ENCODE assay signal across 11 cellular contexts in the genomic region with DNA sequence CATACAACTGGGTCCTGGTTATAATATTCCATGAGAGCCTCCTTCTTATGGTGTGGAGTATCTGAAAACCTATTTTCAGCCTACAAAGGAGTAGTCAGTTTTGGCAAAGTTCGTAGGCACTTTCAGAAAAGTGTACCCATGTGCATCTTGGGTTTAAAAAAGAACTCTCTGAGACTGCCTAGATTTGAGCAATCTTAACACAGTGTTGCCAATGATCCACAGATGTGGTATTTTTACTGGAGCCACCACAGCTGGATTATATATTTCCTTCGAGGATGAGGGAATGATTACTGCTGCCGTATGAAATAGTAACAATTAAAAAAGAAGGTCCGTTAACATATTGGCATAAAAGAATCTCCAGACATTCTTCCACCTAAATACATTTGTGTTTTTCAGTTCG. TPM values are rescaled to one million over a fixed set of nuclear protein-coding genes. Genes with fewer than 3 reads are reported as not detected.
A peak's percentile ranks its signal among the peaks of the same experiment; 100 is the strongest.
DNase-seq lines count a peak whose midpoint lies in the region; ATAC-seq, FAIRE-seq and TF ChIP-seq lines count a peak whose summit lies in the region.
"Had no signal": no experiment of that assay in that cellular context is flagged by ENCODE, and none has a peak within 500 bp of the region (broad histone marks: within the 10 kb centered on the region; RNA-seq: fewer than 3 reads in every experiment).

No MANE protein-coding gene starts in this region.

- H3K9me3 ChIP-seq in A549 = no peaks in the 10 kb centered on the region
- no peaks in the 10 kb centered on the region for H3K9me3 ChIP-seq in neural cell (ENCODE audit: low read length)
- no peaks in the 10 kb centered on the region for H3K9me3 ChIP-seq in Karpas-422 (ENCODE audit: low read length)

- H3K9ac ChIP-seq in neural cell (ENCODE audit: low read length) (peak overlapping the region; percentile 61), Karpas-422 (ENCODE audit: low read length) (no peak overlapping the region)

- 54% methylated on average over 5 of the region's 5 CpGs for WGBS in A549 (ENCODE audit: missing lambda C conversion rate)

- CTCF ChIA-PET in A549 (lab: Yijun Ruan, JAX) = interaction anchor here (1.5 kb wide), 1 partner anchor 207 kb away, joined by 7 read pairs; no protein-coding TSS in a partner anchor

- DNase-seq in A549 (ENCODE audit: low read depth in 1 of 2, low spot score in 1 of 2) = no peak
- DNase-seq in foreskin fibroblast = peak; percentile 33 to 69
- no peak for DNase-seq in SIG-M5 (lab: John Stamatoyannopoulos, UW)
- DNase-seq in DMS53 (lab: John Stamatoyannopoulos, UW) = no peak
- DNase-seq in Karpas-422 = no peak
- no peak for DNase-seq in activated effector memory CD4-positive, alpha-beta T cell treated with anti-CD3 and anti-CD28 coated beads, Interleukin-2, amount 50 U/mL, for 16 hours
- DNase-seq: activated CD4-positive, alpha-beta T cell treated with anti-CD3 and anti-CD28 coated beads, Interleukin-2, amount 50 U/mL, for 1 hour; amniotic stem cell had no signal

- 0 out of 3 replicates have a peak, but pooled peaks cover 3% of the 10 kb centered on the region for H3K4me1 ChIP-seq in A549
- H3K4me1 ChIP-seq in Karpas-422 (ENCODE audit: low read length) = no peaks in the 10 kb centered on the region

- POLR2A ChIA-PET in A549 (lab: Yijun Ruan, JAX) = no interaction called here

- TF ChIP-seq CTCF in A549 (IDR thresholded peaks at IDR 0.05) (no peak), foreskin fibroblast (IDR thresholded peaks at IDR 0.05; ENCODE audit: low read depth, low read length) (no peak), neural cell (IDR thresholded peaks at IDR 0.05; ENCODE audit: poor library complexity, severe bottlenecking) (no peak)

- TF ChIP-seq RAD21 in A549 (conservative IDR thresholded peaks at IDR 0.05 in 1 of 2, IDR thresholded peaks at IDR 0.05 in 1 of 2) (no peak), neural cell (conservative IDR thresholded peaks at IDR 0.05) (no peak)

- H3K79me2 ChIP-seq in neural cell (replicated peaks; ENCODE audit: insufficient read depth, low read length) (no peaks in the 10 kb centered on the region), Karpas-422 (ENCODE audit: low read length) (no peaks in the 10 kb centered on the region)

- H3K9me2 ChIP-seq in neural cell (ENCODE audit: insufficient read depth, low read length) (no peaks in the 10 kb centered on the region), Karpas-422 (replicated peaks; ENCODE audit: insufficient read depth, low read length) (no peaks in the 10 kb centered on the region)

- no peak for TF ChIP-seq EP300 in A549 (IDR thresholded peaks at IDR 0.05)
- no peak for TF ChIP-seq EP300 in neural cell (conservative IDR thresholded peaks at IDR 0.05; ENCODE audit: poor library complexity, severe bottlenecking)

- H3K4me2 ChIP-seq in A549 = peak overlapping the region; percentile 100
- peak overlapping the region; percentile 82 for H3K4me2 ChIP-seq in neural cell (ENCODE audit: low read length)
- no peak overlapping the region for H3K4me2 ChIP-seq in Karpas-422 (ENCODE audit: low read depth, low read length, poor library complexity, severe bottlenecking)

- H3K36me3 ChIP-seq in neural cell (ENCODE audit: insufficient read depth, low read length) (no peaks in the 10 kb centered on the region), Karpas-422 (ENCODE audit: insufficient read depth, low read length) (no peaks in the 10 kb centered on the region)

- no peak for FAIRE-seq in A549 (lab: Jason Lieb, UNC)

- no peak for ATAC-seq in A549
- ATAC-seq in SK-N-SH treated with all-trans-retinoic acid at 6 μM for 48 hours = peak; percentile 25

- H3K4me3 ChIP-seq in A549 (no peak overlapping the region; the same call in 2 of the 3 replicates), foreskin fibroblast (ENCODE audit: low read depth in 1 of 2, low read length in 2 of 2) (peak overlapping the region; percentile 83), neural cell (ENCODE audit: low read length) (peak overlapping the region; percentile 74), Karpas-422 (ENCODE audit: low read length) (no peak overlapping the region)

- H4K20me1 ChIP-seq in neural cell (ENCODE audit: insufficient read depth) (no peaks in the 10 kb centered on the region), Karpas-422 (ENCODE audit: insufficient read depth, low read depth, low read length) (no peaks in the 10 kb centered on the region; the same call in 1 of the 2 replicates)

- H3K27me3 ChIP-seq in neural cell (ENCODE audit: insufficient read depth, low read depth, low read length) = peaks cover 7% of the 10 kb centered on the region
- H3K27me3 ChIP-seq in Karpas-422 (ENCODE audit: low read length) = no peaks in the 10 kb centered on the region

- no peak for TF ChIP-seq POLR2A in A549 (IDR thresholded peaks at IDR 0.05; ENCODE audit: low read length)

- H2AFZ ChIP-seq in neural cell (ENCODE audit: low read depth, low read length) (no peak overlapping the region), Karpas-422 (ENCODE audit: low read length) (no peak overlapping the region)

- H3F3A ChIP-seq in neural cell (ENCODE audit: insufficient read depth, low read length, poor library complexity, severe bottlenecking) = no peaks in the 10 kb centered on the region

- H3K27ac ChIP-seq in A549 = no peak overlapping the region
- no peak overlapping the region for H3K27ac ChIP-seq in neural cell (ENCODE audit: low read length)
- H3K27ac ChIP-seq in Karpas-422 (ENCODE audit: low read length) = no peak overlapping the region

TF ChIP-seq in A549, 52 proteins besides CTCF, POLR2A, EP300 and RAD21 (continues in another document):
- TF ChIP-seq ATOH8 (CRISPR knock-in tag; IDR thresholded peaks at IDR 0.05; ENCODE audit: low read depth) = no peak
- no peak for TF ChIP-seq HOXB13 (CRISPR knock-in tag; IDR thresholded peaks at IDR 0.05; ENCODE audit: low read depth)
- TF ChIP-seq HOXB5 (CRISPR knock-in tag; IDR thresholded peaks at IDR 0.05) = no peak
- TF ChIP-seq, protein P1, sequence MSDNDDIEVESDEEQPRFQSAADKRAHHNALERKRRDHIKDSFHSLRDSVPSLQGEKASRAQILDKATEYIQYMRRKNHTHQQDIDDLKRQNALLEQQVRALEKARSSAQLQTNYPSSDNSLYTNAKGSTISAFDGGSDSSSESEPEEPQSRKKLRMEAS (IDR thresholded peaks at IDR 0.05) = no peak

TF ChIP-seq in SK-N-SH treated with all-trans-retinoic acid at 6 μM for 48 hours, 23 proteins besides CTCF, POLR2A, EP300 and RAD21 (continues in another document):
- TF ChIP-seq ESRRG (CRISPR knock-in tag; IDR thresholded peaks at IDR 0.05) (no peak), GLIS3 (CRISPR knock-in tag; IDR thresholded peaks at IDR 0.05) (no peak), ZNF70 (CRISPR knock-in tag; IDR thresholded peaks at IDR 0.05) (no peak), ZNF8 (CRISPR knock-in tag; IDR thresholded peaks at IDR 0.05) (no peak)

TF ChIP-seq in neural cell, 6 proteins besides CTCF, POLR2A, EP300 and RAD21:
- TF ChIP-seq MXI1 (conservative IDR thresholded peaks at IDR 0.05; ENCODE audit: poor library complexity, severe bottlenecking) (no peak), TAF1 (IDR thresholded peaks at IDR 0.05; ENCODE audit: low read depth) (no peak), POLR2AphosphoS5 (IDR thresholded peaks at IDR 0.05) (no peak), SMC3 (conservative IDR thresholded peaks at IDR 0.05; ENCODE audit: poor library complexity) (no peak), REST (IDR thresholded peaks at IDR 0.05; ENCODE audit: borderline replicate concordance) (no peak)

RNA-seq across cellular contexts. Expression of gene PALM2AKAP2, which starts 1.1 kb away (rescaled TPM):
- polyA plus RNA-seq in A549 (2011; rRNA removed) (0.08 TPM in 1 of 2 replicates, not detected in the other), A549 (2017; fragmentation: RNase III; extraction: RNeasy Plus Mini Kit Qiagen cat#74134 plus additional on column Dnase treatment) (0.04 to 0.22 TPM (median 0.06 TPM) in 3 replicates), neural cell (0.41 and 1.3 TPM in 2 replicates)
- polyA plus RNA-seq in A549 (2012; cell fraction: cytosol; rRNA removed) = 0.01 TPM in 1 of 2 replicates, not detected in the other
- polyA plus RNA-seq in A549 (2012; cell fraction: nucleus; rRNA removed) = not detected in 2 replicates
- polyA minus RNA-seq in A549 (2011; rRNA and poly(A)+ RNA removed) = not detected in 2 replicates
- 2.7 and 6.3 TPM in 2 replicates for polyA minus RNA-seq in neural cell
- not detected in 2 replicates for total RNA-seq in Karpas-422 (2014; rRNA removed; shearing (Covaris generic); ENCODE audit: low replicate concordance)
- total RNA-seq: OCI-LY7 had no signal

Comparison
In these comparisons a context has a peak if more than half of its experiments do, and no peak if none do; other contexts are left out.
1. DNase-seq: peak in foreskin fibroblast (2 of 2); none in A549 (0 of 2), SIG-M5 (single experiment), DMS53 (single experiment), Karpas-422 (single experiment) and activated effector memory CD4-positive, alpha-beta T cell treated with anti-CD3 and anti-CD28 coated beads, Interleukin-2, amount 50 U/mL, for 16 hours (single experiment).
2. H3K4me3 ChIP-seq: peak in foreskin fibroblast (2 of 2) and neural cell (single experiment); none in A549 (single experiment) and Karpas-422 (single experiment).